Comparison of ENCODE assay signal across 13 cellular contexts in genomic region chr5:173201636-173202265, GRCh38. TPM values are rescaled to one million over a fixed set of nuclear protein-coding genes. Genes with fewer than 3 reads are reported as not detected.
A peak's percentile ranks its signal among the peaks of the same experiment; 100 is the strongest.
DNase-seq lines count a peak whose midpoint lies in the region; ATAC-seq and TF ChIP-seq lines count a peak whose summit lies in the region.
"Had no signal": no experiment of that assay in that cellular context is flagged by ENCODE, and none has a peak within 500 bp of the region (broad histone marks: within the 10 kb centered on the region; RNA-seq: fewer than 3 reads in every experiment).

No MANE protein-coding gene starts in this region.

- no peaks in the 10 kb centered on the region for H3K9me3 ChIP-seq in MG63

- H3K4me3 Mint-ChIP-seq in chondrocyte (ENCODE audit: unreplicated experiment) (no peak overlapping the region), progenitor cell of endocrine pancreas (ENCODE audit: low read depth) (no peak overlapping the region)
- H3K4me3 Mint-ChIP-seq: stimulated activated naive B cell treated with anti-CD40 and anti-IgM and Interleukin-4, amounts not matched to agents 10 μg/mL and 1 μg/mL and 100 μg/mL, for 72 hours had no signal

- peaks cover 7% of the 10 kb centered on the region for H3K27me3 Mint-ChIP-seq in chondrocyte (ENCODE audit: low read depth)
- H3K27me3 Mint-ChIP-seq in progenitor cell of endocrine pancreas, result peaks cover 47% of the 10 kb centered on the region

- TF ChIP-seq CTCF in chondrocyte (IDR thresholded peaks at IDR 0.05) (no peak), progenitor cell of endocrine pancreas (IDR thresholded peaks at IDR 0.05; ENCODE audit: unreplicated experiment) (no peak)

- no peaks in the 10 kb centered on the region for H3K36me3 Mint-ChIP-seq in chondrocyte (ENCODE audit: low read depth)
- H3K36me3 Mint-ChIP-seq in progenitor cell of endocrine pancreas (ENCODE audit: insufficient read depth), result peaks cover 2% of the 10 kb centered on the region

- no peaks in the 10 kb centered on the region for H3K36me3 ChIP-seq in MG63
- H3K36me3 ChIP-seq: heart right ventricle had no signal

- H3K4me1 Mint-ChIP-seq in chondrocyte (ENCODE audit: low read depth), result peaks cover 17% of the 10 kb centered on the region
- H3K4me1 Mint-ChIP-seq in progenitor cell of endocrine pancreas (ENCODE audit: low read depth), result no peaks in the 10 kb centered on the region

- H3K9me3 Mint-ChIP-seq in chondrocyte (ENCODE audit: low read depth) (peaks cover 6% of the 10 kb centered on the region), progenitor cell of endocrine pancreas (ENCODE audit: low read depth) (peaks cover 4% of the 10 kb centered on the region)

- ATAC-seq in GM21717 (IDR thresholded peaks at IDR 0.05; ENCODE audit: unreplicated experiment), result no peak
- ATAC-seq: heart right ventricle; stimulated activated naive B cell treated with anti-CD40 and anti-IgM and Interleukin-4, amounts not matched to agents 10 μg/mL and 1 μg/mL and 100 μg/mL, for 72 hours had no signal

- in situ Hi-C loops in Caki2 (cut with HindIII; ENCODE audit: low pct_unique_long_range_greater_than_20kb, low sequenced_read_pairs), result no loop called here

- 0 out of 2 replicates have a peak, but pooled peaks cover 3% of the 10 kb centered on the region for H3K27me3 ChIP-seq in MG63

- peak overlapping the region; percentile 36 for H3K27ac Mint-ChIP-seq in chondrocyte (ENCODE audit: unreplicated experiment)
- H3K27ac Mint-ChIP-seq in progenitor cell of endocrine pancreas, result no peak overlapping the region
- H3K27ac Mint-ChIP-seq: stimulated activated naive B cell treated with anti-CD40 and anti-IgM and Interleukin-4, amounts not matched to agents 10 μg/mL and 1 μg/mL and 100 μg/mL, for 72 hours had no signal

- H3K4me3 ChIP-seq in MG63, result no peak overlapping the region
- H3K4me3 ChIP-seq: heart right ventricle had no signal

- peak; percentile 59 for DNase-seq in Caki2 (ENCODE audit: low read depth)
- peak; percentile 95 for DNase-seq in MG63
- no peak for DNase-seq in chondrocyte (ENCODE audit: low spot score)
- DNase-seq in mesenteric fat pad (ENCODE audit: low spot score), result peak; percentile 77
- no peak for DNase-seq in progenitor cell of endocrine pancreas (ENCODE audit: low spot score, unreplicated experiment)
- no peak for DNase-seq in NOMO-1 treated with DMSO at 0.1 percent for 48 hours (lab: John Stamatoyannopoulos, UW; ENCODE audit: unreplicated experiment)
- no peak for DNase-seq in SIG-M5 treated with dmso at 0.1 percent for 504 hours (lab: John Stamatoyannopoulos, UW; ENCODE audit: unreplicated experiment)
- DNase-seq: caudate nucleus; heart right ventricle; NCI-H187; stimulated activated CD4-positive, alpha-beta T cell treated with anti-CD3 and anti-CD28 coated beads, Interleukin-15, amount 100 ng/mL, for 24 hours; stimulated activated naive B cell treated with anti-CD40 and anti-IgM and Interleukin-4, amounts not matched to agents 10 μg/mL and 1 μg/mL and 100 μg/mL, for 72 hours had no signal

RNA-seq across cellular contexts. Expression of gene NKX2-5, which starts 33.3 kb away (rescaled TPM):
- total RNA-seq in Caki2 (2014; rRNA removed; shearing (Covaris generic); ENCODE audit: low replicate concordance), result 9.9 and 13.2 TPM in 2 replicates
- total RNA-seq in MG63 (2014; rRNA removed; shearing (Covaris generic); ENCODE audit: low replicate concordance), result 14.2 and 16.8 TPM in 2 replicates
- 14.8 to 23.7 TPM (median 15.4 TPM) in 3 replicates for total RNA-seq in chondrocyte
- not detected for total RNA-seq in mesenteric fat pad
- 0.34 and 0.58 TPM in 2 replicates for total RNA-seq in progenitor cell of endocrine pancreas

RNA-seq across cellular contexts. Expression of gene BNIP1, which starts 57.4 kb away (rescaled TPM):
- total RNA-seq in Caki2 (2014; rRNA removed; shearing (Covaris generic); ENCODE audit: low replicate concordance), result 25.2 and 30.4 TPM in 2 replicates
- total RNA-seq in MG63 (2014; rRNA removed; shearing (Covaris generic); ENCODE audit: low replicate concordance), result 35.4 and 47.6 TPM in 2 replicates
- 9.4 to 11.2 TPM (median 9.5 TPM) in 3 replicates for total RNA-seq in chondrocyte
- 11.7 TPM for total RNA-seq in mesenteric fat pad
- 6.1 and 6.6 TPM in 2 replicates for total RNA-seq in progenitor cell of endocrine pancreas

Comparison
In these comparisons a context has a peak if more than half of its experiments do, and no peak if none do; other contexts are left out.
1. DNase-seq: peak in Caki2 (single experiment), MG63 (single experiment) and mesenteric fat pad (single experiment); none in chondrocyte (single experiment), progenitor cell of endocrine pancreas (single experiment), NOMO-1 treated with DMSO at 0.1 percent for 48 hours (single experiment) and SIG-M5 treated with dmso at 0.1 percent for 504 hours (single experiment).